ENCODE assay signal across 13 cellular contexts in the genomic region with DNA sequence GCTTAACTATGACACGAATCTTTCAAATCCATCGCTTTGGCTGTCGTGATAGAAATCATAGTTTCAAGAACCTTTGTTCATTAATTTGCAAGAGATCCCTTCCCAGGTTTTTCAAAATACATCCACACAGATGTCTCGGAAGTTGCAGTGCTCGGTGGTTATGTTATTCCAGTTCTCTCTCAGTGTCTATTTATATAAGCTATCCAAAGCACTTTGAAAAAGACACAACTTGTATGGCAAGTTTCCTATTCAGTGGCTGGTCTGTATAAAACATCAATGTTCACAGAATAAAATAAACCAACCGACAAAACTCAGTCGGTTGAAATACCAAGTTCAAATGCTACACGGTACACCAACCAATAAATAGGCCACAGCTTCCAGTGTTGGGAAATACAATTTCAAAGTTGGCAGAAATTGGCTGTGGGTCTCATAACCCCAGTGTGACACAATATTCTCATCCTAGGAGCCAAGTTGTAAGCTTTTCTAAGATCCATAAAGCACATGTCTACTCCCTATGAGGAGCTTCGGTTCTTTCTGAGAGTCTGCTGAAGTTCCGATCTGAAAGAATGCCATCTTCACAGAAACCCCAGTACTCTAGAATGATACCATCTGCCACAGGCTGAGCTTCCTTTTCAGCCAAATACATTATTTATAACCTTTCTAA. TPM values are rescaled to one million over a fixed set of nuclear protein-coding genes. Genes with fewer than 3 reads are reported as not detected.
A peak's percentile ranks its signal among the peaks of the same experiment; 100 is the strongest.
DNase-seq lines count a peak whose midpoint lies in the region; ATAC-seq lines count a peak whose summit lies in the region.
"Had no signal": no experiment of that assay in that cellular context is flagged by ENCODE, and none has a peak within 500 bp of the region (broad histone marks: within the 10 kb centered on the region; RNA-seq: fewer than 3 reads in every experiment).

No MANE protein-coding gene starts in this region.

- CTCF ChIA-PET in CD4-positive, alpha-beta memory T cell (lab: Charles Lee; ENCODE audit: partially characterized antibody): interaction anchor here (0.8 to 2.2 kb wide), 4 partner anchors 12 to 357 kb away, joined by 3 to 8 read pairs (median 4); no protein-coding TSS in a partner anchor
- CTCF ChIA-PET in activated CD8-positive, alpha-beta T cell treated with anti-CD3 and anti-CD28 coated beads, Interleukin-2, amount 10 ng/mL, durations not matched to agents 7 days and 5 days (lab: Charles Lee): interaction anchor here (0.8 to 3.5 kb wide), 10 partner anchors 8 to 587 kb away, joined by 3 to 36 read pairs (median 4); no protein-coding TSS in a partner anchor

- H3K9me3 Mint-ChIP-seq in CD4-positive, CD25-positive, alpha-beta regulatory T cell: no peaks in the 10 kb centered on the region
- no peaks in the 10 kb centered on the region for H3K9me3 Mint-ChIP-seq in CD4-positive, alpha-beta memory T cell
- no peaks in the 10 kb centered on the region for H3K9me3 Mint-ChIP-seq in activated CD8-positive, alpha-beta T cell treated with anti-CD3 and anti-CD28 coated beads, Interleukin-2, amount 10 ng/mL, durations not matched to agents 7 days and 5 days (ENCODE audit: insufficient read depth)

- H3K9me3 ChIP-seq in CD4-positive, CD25-positive, alpha-beta regulatory T cell (ENCODE audit: control insufficient read depth in 2 of 2, low read length in 2 of 2): no peaks in the 10 kb centered on the region
- no peaks in the 10 kb centered on the region for H3K9me3 ChIP-seq in CD4-positive, alpha-beta memory T cell (ENCODE audit: control insufficient read depth in 1 of 2, low read length in 2 of 2)
- no peaks in the 10 kb centered on the region for H3K9me3 ChIP-seq in muscle layer of colon (ENCODE audit: low read length)
- H3K9me3 ChIP-seq: breast epithelium, SK-N-SH had no signal

- peak overlapping the region; percentile 59 for H3K27ac ChIP-seq in CD4-positive, CD25-positive, alpha-beta regulatory T cell (ENCODE audit: insufficient read depth, low read length, poor library complexity, severe bottlenecking)
- H3K27ac ChIP-seq in CD4-positive, alpha-beta memory T cell (ENCODE audit: low read depth, low read length): no peak overlapping the region
- peak overlapping the region; percentile 56 for H3K27ac ChIP-seq in muscle layer of colon (ENCODE audit: low read depth, low read length)
- H3K27ac ChIP-seq: breast epithelium, VCaP had no signal

- H3K36me3 Mint-ChIP-seq in CD4-positive, CD25-positive, alpha-beta regulatory T cell: peaks cover 19% of the 10 kb centered on the region
- H3K36me3 Mint-ChIP-seq in CD4-positive, alpha-beta memory T cell: peaks cover 41 to 71% of the 10 kb centered on the region in 2 donors
- H3K36me3 Mint-ChIP-seq in activated CD8-positive, alpha-beta T cell treated with anti-CD3 and anti-CD28 coated beads, Interleukin-2, amount 10 ng/mL, durations not matched to agents 7 days and 5 days (ENCODE audit: low read depth): peaks cover 98% of the 10 kb centered on the region

- H3K27me3 Mint-ChIP-seq in CD4-positive, CD25-positive, alpha-beta regulatory T cell: no peaks in the 10 kb centered on the region
- H3K27me3 Mint-ChIP-seq in CD4-positive, alpha-beta memory T cell: no peaks in the 10 kb centered on the region
- H3K27me3 Mint-ChIP-seq in activated CD8-positive, alpha-beta T cell treated with anti-CD3 and anti-CD28 coated beads, Interleukin-2, amount 10 ng/mL, durations not matched to agents 7 days and 5 days (ENCODE audit: low read depth): no peaks in the 10 kb centered on the region

- ATAC-seq in CD4-positive, CD25-positive, alpha-beta regulatory T cell (ENCODE audit: low read depth in 2 of 2): peak in 1 of 2 donors; percentile 13
- ATAC-seq in activated CD8-positive, alpha-beta T cell treated with anti-CD3 and anti-CD28 coated beads, Interleukin-2, amount 10 ng/mL, durations not matched to agents 7 days and 5 days: peak; percentile 37
- no peak for ATAC-seq in GM18520 (IDR thresholded peaks at IDR 0.05; ENCODE audit: unreplicated experiment)

- H3K9ac ChIP-seq in muscle layer of colon (ENCODE audit: low read length): no peak overlapping the region
- H3K9ac ChIP-seq: SK-N-SH had no signal

- POLR2A ChIA-PET in CD4-positive, alpha-beta memory T cell (lab: Charles Lee; ENCODE audit: partially characterized antibody): interaction anchor here (1.0 to 1.6 kb wide), 6 partner anchors 10 to 40 kb away, joined by 3 to 9 read pairs (median 4); a partner anchor contains a TSS
- POLR2A ChIA-PET in activated CD8-positive, alpha-beta T cell treated with anti-CD3 and anti-CD28 coated beads, Interleukin-2, amount 10 ng/mL, durations not matched to agents 7 days and 5 days (lab: Charles Lee): interaction anchor here (0.6 to 1.8 kb wide), 8 partner anchors 9 to 412 kb away, joined by 3 to 8 read pairs (median 4); no protein-coding TSS in a partner anchor

- peak overlapping the region; percentile 30 for H3K4me3 ChIP-seq in CD4-positive, CD25-positive, alpha-beta regulatory T cell (ENCODE audit: low read depth, low read length)
- no peak overlapping the region for H3K4me3 ChIP-seq in CD4-positive, alpha-beta memory T cell (ENCODE audit: low read length in 2 of 2)
- H3K4me3 ChIP-seq in muscle layer of colon (ENCODE audit: low read depth in 1 of 2, low read length in 2 of 2): no peak overlapping the region
- H3K4me3 ChIP-seq: breast epithelium had no signal

- intact Hi-C loops in CD4-positive, alpha-beta memory T cell (cut with micrococcal nuclease): no loop called here

- H3K36me3 ChIP-seq in CD4-positive, CD25-positive, alpha-beta regulatory T cell (ENCODE audit: control insufficient read depth, insufficient read depth, low read length): peaks cover 7% of the 10 kb centered on the region
- peaks cover 3% of the 10 kb centered on the region for H3K36me3 ChIP-seq in CD4-positive, alpha-beta memory T cell (ENCODE audit: insufficient read depth, low read length)
- peaks cover 7% of the 10 kb centered on the region for H3K36me3 ChIP-seq in muscle layer of colon (ENCODE audit: insufficient read depth, low read length)
- H3K36me3 ChIP-seq: breast epithelium had no signal

- peaks cover 9% of the 10 kb centered on the region for H3K4me1 ChIP-seq in CD4-positive, CD25-positive, alpha-beta regulatory T cell (ENCODE audit: control insufficient read depth, insufficient read depth, low read length, poor library complexity, severe bottlenecking)
- peaks cover 51% of the 10 kb centered on the region for H3K4me1 ChIP-seq in CD4-positive, alpha-beta memory T cell (ENCODE audit: insufficient read depth, low read length)
- H3K4me1 ChIP-seq in muscle layer of colon (ENCODE audit: insufficient read depth, low read length): peaks cover 41% of the 10 kb centered on the region
- H3K4me1 ChIP-seq: breast epithelium had no signal

- H3K4me3 Mint-ChIP-seq in CD4-positive, CD25-positive, alpha-beta regulatory T cell: peak overlapping the region in 3 of 4 donors; percentile 43 to 78 (median 67)
- H3K4me3 Mint-ChIP-seq in CD4-positive, alpha-beta memory T cell: peak overlapping the region in 3 of 8 donors; percentile 31 to 75 (median 71)
- H3K4me3 Mint-ChIP-seq in activated CD8-positive, alpha-beta T cell treated with anti-CD3 and anti-CD28 coated beads, Interleukin-2, amount 10 ng/mL, durations not matched to agents 7 days and 5 days: peak overlapping the region; percentile 44

- H3K27me3 ChIP-seq in CD4-positive, CD25-positive, alpha-beta regulatory T cell (ENCODE audit: control insufficient read depth, insufficient read depth, low read length): no peaks in the 10 kb centered on the region
- H3K27me3 ChIP-seq in CD4-positive, alpha-beta memory T cell (ENCODE audit: insufficient read depth, low read length): no peaks in the 10 kb centered on the region
- H3K27me3 ChIP-seq in muscle layer of colon (ENCODE audit: control insufficient read depth in 1 of 2, insufficient read depth in 2 of 2, low read length in 2 of 2): no peaks in the 10 kb centered on the region
- H3K27me3 ChIP-seq: breast epithelium had no signal

- peak overlapping the region; percentile 74 to 84 (median 77) for H3K27ac Mint-ChIP-seq in CD4-positive, CD25-positive, alpha-beta regulatory T cell
- H3K27ac Mint-ChIP-seq in CD4-positive, alpha-beta memory T cell: peak overlapping the region; percentile 3 to 86 (median 72)
- peak overlapping the region; percentile 71 for H3K27ac Mint-ChIP-seq in activated CD8-positive, alpha-beta T cell treated with anti-CD3 and anti-CD28 coated beads, Interleukin-2, amount 10 ng/mL, durations not matched to agents 7 days and 5 days

- DNase-seq in CD4-positive, CD25-positive, alpha-beta regulatory T cell: peak in 1 of 3 donors; percentile 14
- no peak for DNase-seq in CD4-positive, alpha-beta memory T cell
- no peak for DNase-seq in activated CD8-positive, alpha-beta T cell treated with anti-CD3 and anti-CD28 coated beads, Interleukin-2, amount 10 ng/mL, durations not matched to agents 7 days and 5 days
- no peak for DNase-seq in NCI-H2081 treated with DMSO at 0.1 percent for 48 hours (lab: John Stamatoyannopoulos, UW)
- DNase-seq in NCI-H1694 (lab: John Stamatoyannopoulos, UW): no peak
- DNase-seq: kidney glomerular epithelial cell; NCI-H2227 treated with DMSO at 0.1 percent for 48 hours; SK-N-SH; stimulated activated CD4-positive, alpha-beta T cell treated with anti-CD3 and anti-CD28 coated beads, Interleukin-4, amount 100 ng/mL, for 24 hours had no signal

- H3K4me1 Mint-ChIP-seq in CD4-positive, CD25-positive, alpha-beta regulatory T cell: peaks cover 11 to 88% (median 41%) of the 10 kb centered on the region in 4 donors
- peaks cover 50 to 93% (median 67%) of the 10 kb centered on the region in 4 donors for H3K4me1 Mint-ChIP-seq in CD4-positive, alpha-beta memory T cell
- H3K4me1 Mint-ChIP-seq in activated CD8-positive, alpha-beta T cell treated with anti-CD3 and anti-CD28 coated beads, Interleukin-2, amount 10 ng/mL, durations not matched to agents 7 days and 5 days (ENCODE audit: low read depth): peaks cover 89% of the 10 kb centered on the region

RNA-seq across cellular contexts. Expression of a gene that starts 23.7 kb away (rescaled TPM):
- 121 TPM for total RNA-seq in CD4-positive, CD25-positive, alpha-beta regulatory T cell
- 10 to 100 TPM; 31.8 to 75.9 (median 52.8) TPM for polyA plus RNA-seq in CD4-positive, CD25-positive, alpha-beta regulatory T cell
- total RNA-seq in CD4-positive, alpha-beta memory T cell: 100 to 1,000 TPM; 211 TPM
- polyA plus RNA-seq in CD4-positive, alpha-beta memory T cell: 100 to 1,000 TPM; 101 to 109 TPM
- 100 to 1,000 TPM; 268 to 273 TPM for total RNA-seq in activated CD8-positive, alpha-beta T cell treated with anti-CD3 and anti-CD28 coated beads, Interleukin-2, amount 10 ng/mL, durations not matched to agents 7 days and 5 days
